1 cellular context compared by ENCODE assay signal in the genomic region with DNA sequence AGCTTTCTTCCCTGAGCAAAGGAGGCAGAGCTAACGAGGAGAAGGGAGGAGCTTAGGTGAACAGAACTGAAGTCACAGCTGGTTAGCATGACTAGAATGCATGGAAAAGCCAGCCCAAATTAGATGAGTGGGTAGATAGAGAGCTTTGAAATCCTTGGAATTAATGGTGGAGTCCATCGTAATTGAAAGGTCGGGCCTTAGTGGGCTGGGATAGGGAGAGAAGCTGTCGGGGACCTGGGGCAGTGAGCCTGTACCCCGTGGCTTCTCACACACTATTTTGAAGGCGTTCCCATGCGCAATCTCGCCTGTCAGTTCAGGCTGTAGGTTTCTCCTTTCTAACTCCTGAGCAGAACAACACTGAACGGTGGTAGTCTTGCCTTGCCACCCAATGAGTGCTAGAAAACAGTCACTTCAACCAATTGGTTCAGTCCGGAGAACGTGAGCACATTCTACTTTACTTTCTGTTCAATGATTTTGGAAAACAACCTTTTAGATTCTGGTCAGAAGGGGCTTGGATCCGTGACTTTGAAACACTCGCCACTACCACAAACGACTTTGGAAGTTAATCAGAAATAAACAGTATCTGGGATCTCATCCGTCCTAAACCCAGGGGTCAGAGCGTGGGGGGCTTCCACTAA.
TF ChIP-seq lines count a peak whose summit lies in the region.

No MANE protein-coding gene starts in this region.

TF ChIP-seq in endothelial cell of umbilical vein, 7 proteins besides CTCF, POLR2A, EP300 and RAD21 (continued from another document):
- TF ChIP-seq EZH2 (IDR thresholded peaks at IDR 0.05; ENCODE audit: borderline replicate concordance, low read depth, low read length, severe bottlenecking): no peak
TF ChIP-seq in endothelial cell of umbilical vein: peak in this region for 2.
